17 cellular contexts compared by ENCODE assay signal in the genomic region with DNA sequence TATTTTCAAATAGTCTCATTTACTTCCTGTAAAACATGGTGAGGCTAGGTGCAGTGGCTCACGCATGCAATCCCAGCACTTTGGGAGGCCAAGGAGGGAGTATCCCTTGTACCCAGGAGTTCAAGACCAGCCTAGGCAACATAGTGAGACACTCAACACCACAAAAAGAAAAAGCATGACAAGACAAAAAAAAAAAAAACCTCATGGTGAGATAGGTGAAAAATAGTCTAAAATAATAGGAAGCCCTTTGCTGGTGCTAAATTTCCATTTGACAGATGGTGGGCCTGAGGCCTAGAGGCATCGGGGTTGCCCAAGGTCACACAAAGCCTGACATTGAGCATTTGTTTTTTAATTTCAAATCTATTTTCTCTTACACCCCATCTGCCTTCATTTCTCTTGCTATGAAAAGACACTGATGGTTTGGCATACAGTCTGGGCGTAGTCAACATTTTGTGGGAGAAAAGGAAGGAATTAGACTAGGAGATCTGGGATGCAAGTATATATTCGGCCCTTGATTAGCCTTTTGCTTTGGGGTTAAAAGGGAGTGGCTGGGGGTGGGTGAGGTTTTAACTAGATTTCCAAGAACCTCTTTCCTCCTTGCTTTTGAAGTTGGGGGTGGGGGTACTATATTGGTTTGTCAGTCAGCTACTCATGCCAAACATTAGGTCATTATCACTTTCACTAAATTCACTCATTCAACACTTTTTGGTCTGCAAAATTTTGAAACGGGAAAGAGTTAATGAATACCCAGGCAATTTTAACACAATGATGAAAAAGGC. TPM values are rescaled to one million over a fixed set of nuclear protein-coding genes. Genes with fewer than 3 reads are reported as not detected.
DNase-seq lines count a peak whose midpoint lies in the region; ATAC-seq and TF ChIP-seq lines count a peak whose summit lies in the region.
"Had no signal": no experiment of that assay in that cellular context is flagged by ENCODE, and none has a peak within 500 bp of the region (broad histone marks: within the 10 kb centered on the region; RNA-seq: fewer than 3 reads in every experiment).

No MANE protein-coding gene starts in this region.

- WGBS in aorta, 2 donors: 95 to 97% methylated on average over 5 of the region's 5 CpGs

- H3K27me3 Mint-ChIP-seq in activated naive CD4-positive, alpha-beta T cell treated with anti-CD3 and anti-CD28 coated beads for 36 hours (ENCODE audit: low read depth): no peaks in the 10 kb centered on the region
- no peaks in the 10 kb centered on the region for H3K27me3 Mint-ChIP-seq in activated naive CD8-positive, alpha-beta T cell treated with anti-CD3 and anti-CD28 coated beads, Interleukin-2, amount 50 U/mL, for 24 hours
- H3K27me3 Mint-ChIP-seq in stimulated activated naive B cell treated with anti-CD40 and anti-IgM and Interleukin-4, amounts not matched to agents 10 μg/mL and 1 μg/mL and 100 μg/mL, for 72 hours: no peaks in the 10 kb centered on the region
- H3K27me3 Mint-ChIP-seq in osteocyte (ENCODE audit: unreplicated experiment): no peaks in the 10 kb centered on the region

- H3K36me3 Mint-ChIP-seq in activated naive CD4-positive, alpha-beta T cell treated with anti-CD3 and anti-CD28 coated beads for 36 hours (ENCODE audit: low read depth): peaks cover 22% of the 10 kb centered on the region
- peaks cover 56% of the 10 kb centered on the region for H3K36me3 Mint-ChIP-seq in activated naive CD8-positive, alpha-beta T cell treated with anti-CD3 and anti-CD28 coated beads, Interleukin-2, amount 50 U/mL, for 24 hours (ENCODE audit: low read depth)
- peaks cover 31 to 35% of the 10 kb centered on the region in 2 donors for H3K36me3 Mint-ChIP-seq in stimulated activated naive B cell treated with anti-CD40 and anti-IgM and Interleukin-4, amounts not matched to agents 10 μg/mL and 1 μg/mL and 100 μg/mL, for 72 hours
- peaks cover 2% of the 10 kb centered on the region for H3K36me3 Mint-ChIP-seq in osteocyte (ENCODE audit: unreplicated experiment)

- H3K36me3 ChIP-seq in aorta (ENCODE audit: control insufficient read depth in 1 of 2, insufficient read depth in 2 of 2, low read length in 1 of 2): peaks cover 0 to 1% of the 10 kb centered on the region in 2 donors
- H3K36me3 ChIP-seq in MM.1S (replicated peaks; ENCODE audit: insufficient read depth, low read length): no peaks in the 10 kb centered on the region

- H2AFZ ChIP-seq in MM.1S (ENCODE audit: low read length): no peak overlapping the region
- H2AFZ ChIP-seq: parathyroid adenoma had no signal

- no peaks in the 10 kb centered on the region for H3F3A ChIP-seq in MM.1S (ENCODE audit: insufficient read depth, low read length)

- intact Hi-C loops in activated naive CD4-positive, alpha-beta T cell treated with anti-CD3 and anti-CD28 coated beads for 36 hours (cut with micrococcal nuclease): no loop called here
- intact Hi-C loops in aorta (cut with DNase I): no loop called here

- H3K9ac ChIP-seq in MM.1S (ENCODE audit: low read length): no peak overlapping the region
- H3K9ac ChIP-seq: parathyroid adenoma had no signal

- H3K4me1 Mint-ChIP-seq in activated naive CD4-positive, alpha-beta T cell treated with anti-CD3 and anti-CD28 coated beads for 36 hours (ENCODE audit: low read depth): peaks cover 89% of the 10 kb centered on the region
- H3K4me1 Mint-ChIP-seq in activated naive CD8-positive, alpha-beta T cell treated with anti-CD3 and anti-CD28 coated beads, Interleukin-2, amount 50 U/mL, for 24 hours: peaks cover 96% of the 10 kb centered on the region
- peaks cover 42 to 90% of the 10 kb centered on the region in 2 donors for H3K4me1 Mint-ChIP-seq in stimulated activated naive B cell treated with anti-CD40 and anti-IgM and Interleukin-4, amounts not matched to agents 10 μg/mL and 1 μg/mL and 100 μg/mL, for 72 hours
- H3K4me1 Mint-ChIP-seq in osteocyte (ENCODE audit: unreplicated experiment): peaks cover 35% of the 10 kb centered on the region

- H3K27me3 ChIP-seq in aorta (ENCODE audit: control insufficient read depth in 1 of 2, insufficient read depth in 2 of 2, low read length in 1 of 2) (no peaks in the 10 kb centered on the region), MM.1S (replicated peaks; ENCODE audit: insufficient read depth, low read length) (no peaks in the 10 kb centered on the region)

- DNase-seq in activated naive CD4-positive, alpha-beta T cell treated with anti-CD3 and anti-CD28 coated beads for 36 hours: no peak
- DNase-seq in activated naive CD4-positive, alpha-beta T cell (lab: John Stamatoyannopoulos, UW): no peak
- DNase-seq in OCI-M1 (lab: John Stamatoyannopoulos, UW) (peak; percentile 61), aorta (no peak), MM.1S (no peak), osteocyte (ENCODE audit: extremely low spot score, unreplicated experiment) (no peak)
- DNase-seq in activated naive CD8-positive, alpha-beta T cell treated with anti-CD3 and anti-CD28 coated beads, Interleukin-2, amount 50 U/mL, for 24 hours: no peak
- DNase-seq in stimulated activated naive B cell treated with anti-CD40 and anti-IgM and Interleukin-4, amounts not matched to agents 10 μg/mL and 1 μg/mL and 100 μg/mL, for 72 hours: no peak
- DNase-seq: activated T-cell treated with anti-CD3 and anti-CD28 coated beads, Interleukin-2, amount 50 U/mL, for 1 hour; anterior cingulate cortex; HCEC 1CT; NCI-H2107; NCI-H526; Right ventricle myocardium superior; stimulated activated CD4-positive, alpha-beta T cell treated with anti-CD3 and anti-CD28 coated beads, Interleukin-1b, Interleukin-23, amount 100 ng/mL, for 48 hours had no signal

- no peak overlapping the region for H3K27ac ChIP-seq in aorta (ENCODE audit: low read depth in 1 of 2, low read length in 2 of 2)
- H3K27ac ChIP-seq in MM.1S (ENCODE audit: low read length): no peak overlapping the region
- H3K27ac ChIP-seq: parathyroid adenoma had no signal

- CTCF ChIA-PET in activated naive CD4-positive, alpha-beta T cell treated with anti-CD3 and anti-CD28 coated beads for 36 hours (lab: Charles Lee): no interaction called here

- H3K9me3 ChIP-seq in aorta (ENCODE audit: control insufficient read depth, low read length): no peaks in the 10 kb centered on the region
- H3K9me3 ChIP-seq in MM.1S (replicated peaks; ENCODE audit: insufficient read depth, low read length): no peaks in the 10 kb centered on the region

- ATAC-seq in activated naive CD8-positive, alpha-beta T cell treated with anti-CD3 and anti-CD28 coated beads, Interleukin-2, amount 50 U/mL, for 24 hours: no peak
- no peak for ATAC-seq in stimulated activated naive B cell treated with anti-CD40 and anti-IgM and Interleukin-4, amounts not matched to agents 10 μg/mL and 1 μg/mL and 100 μg/mL, for 72 hours (replicated peaks)
- no peak for ATAC-seq in aorta (ENCODE audit: low FRiP score)

- TF ChIP-seq CTCF in MM.1S (IDR thresholded peaks at IDR 0.05; ENCODE audit: low read length): no peak
- no peak for TF ChIP-seq CTCF in osteocyte (IDR thresholded peaks at IDR 0.05)

- no peaks in the 10 kb centered on the region for H3K4me1 ChIP-seq in aorta (ENCODE audit: control insufficient read depth in 1 of 2, insufficient read depth in 2 of 2, low read length in 2 of 2)
- H3K4me1 ChIP-seq in MM.1S (ENCODE audit: low read length): no peaks in the 10 kb centered on the region

- peaks cover 74% of the 10 kb centered on the region for H3K79me2 ChIP-seq in MM.1S (ENCODE audit: low read length)

- no peaks in the 10 kb centered on the region for H3K9me3 Mint-ChIP-seq in activated naive CD4-positive, alpha-beta T cell treated with anti-CD3 and anti-CD28 coated beads for 36 hours
- H3K9me3 Mint-ChIP-seq in activated naive CD8-positive, alpha-beta T cell treated with anti-CD3 and anti-CD28 coated beads, Interleukin-2, amount 50 U/mL, for 24 hours: peaks cover 5% of the 10 kb centered on the region
- no peaks in the 10 kb centered on the region for H3K9me3 Mint-ChIP-seq in stimulated activated naive B cell treated with anti-CD40 and anti-IgM and Interleukin-4, amounts not matched to agents 10 μg/mL and 1 μg/mL and 100 μg/mL, for 72 hours
- H3K9me3 Mint-ChIP-seq in osteocyte (ENCODE audit: unreplicated experiment): no peaks in the 10 kb centered on the region

- H3K9me2 ChIP-seq in MM.1S (replicated peaks; ENCODE audit: insufficient read depth, low read length): no peaks in the 10 kb centered on the region

- H3K27ac Mint-ChIP-seq in activated naive CD4-positive, alpha-beta T cell treated with anti-CD3 and anti-CD28 coated beads for 36 hours: peak overlapping the region; percentile 66
- peak overlapping the region; percentile 73 for H3K27ac Mint-ChIP-seq in activated naive CD8-positive, alpha-beta T cell treated with anti-CD3 and anti-CD28 coated beads, Interleukin-2, amount 50 U/mL, for 24 hours
- H3K27ac Mint-ChIP-seq in stimulated activated naive B cell treated with anti-CD40 and anti-IgM and Interleukin-4, amounts not matched to agents 10 μg/mL and 1 μg/mL and 100 μg/mL, for 72 hours: peak overlapping the region; percentile 73
- H3K27ac Mint-ChIP-seq in osteocyte (ENCODE audit: unreplicated experiment): no peak overlapping the region

- no peak overlapping the region for H3K4me3 ChIP-seq in aorta (ENCODE audit: low read length in 2 of 2)
- H3K4me3 ChIP-seq in MM.1S (ENCODE audit: low read length): no peak overlapping the region
- H3K4me3 ChIP-seq: lung had no signal

- peak overlapping the region; percentile 0 for H3K4me3 Mint-ChIP-seq in activated naive CD4-positive, alpha-beta T cell treated with anti-CD3 and anti-CD28 coated beads for 36 hours
- H3K4me3 Mint-ChIP-seq in activated naive CD8-positive, alpha-beta T cell treated with anti-CD3 and anti-CD28 coated beads, Interleukin-2, amount 50 U/mL, for 24 hours: peak overlapping the region; percentile 13
- H3K4me3 Mint-ChIP-seq in stimulated activated naive B cell treated with anti-CD40 and anti-IgM and Interleukin-4, amounts not matched to agents 10 μg/mL and 1 μg/mL and 100 μg/mL, for 72 hours: no peak overlapping the region
- H3K4me3 Mint-ChIP-seq in osteocyte (ENCODE audit: unreplicated experiment): no peak overlapping the region

- no peak overlapping the region for H3K4me2 ChIP-seq in MM.1S (ENCODE audit: low read depth, low read length)

- H4K20me1 ChIP-seq in MM.1S (ENCODE audit: insufficient read depth, low read length): no peaks in the 10 kb centered on the region

RNA-seq across cellular contexts. Expression of a gene that starts 11.2 kb away (rescaled TPM):
- total RNA-seq in activated naive CD4-positive, alpha-beta T cell treated with anti-CD3 and anti-CD28 coated beads for 36 hours: 10 to 100 TPM; 91.5 to 93.1 TPM
- total RNA-seq in aorta (10 to 100 TPM; 40.6 to 47.9 TPM), osteocyte (27.9 and 29.8 TPM in 2 replicates)
- 10 to 100 TPM; 14.8 to 18.7 TPM for polyA plus RNA-seq in aorta

RNA-seq across cellular contexts. Expression of a gene that starts 43.4 kb away (rescaled TPM):
- total RNA-seq in activated naive CD4-positive, alpha-beta T cell treated with anti-CD3 and anti-CD28 coated beads for 36 hours: 100 to 1,000 TPM; 220 to 222 TPM
- total RNA-seq in aorta (100 to 1,000 TPM; 150 to 179 TPM), osteocyte (200 and 202 TPM in 2 replicates)
- polyA plus RNA-seq in aorta: 100 to 1,000 TPM; 367 to 767 TPM

Comparison
In these comparisons a context has a peak if more than half of its experiments do, and no peak if none do; other contexts are left out.
1. H3K4me3 Mint-ChIP-seq: peak in activated naive CD4-positive, alpha-beta T cell treated with anti-CD3 and anti-CD28 coated beads for 36 hours (single experiment) and activated naive CD8-positive, alpha-beta T cell treated with anti-CD3 and anti-CD28 coated beads, Interleukin-2, amount 50 U/mL, for 24 hours (single experiment); none in stimulated activated naive B cell treated with anti-CD40 and anti-IgM and Interleukin-4, amounts not matched to agents 10 μg/mL and 1 μg/mL and 100 μg/mL, for 72 hours (0 of 2) and osteocyte (single experiment).